ENCODE assay signal across 8 cellular contexts in genomic region chr10:63515002-63515763, GRCh38. TPM values are rescaled to one million over a fixed set of nuclear protein-coding genes. Genes with fewer than 3 reads are reported as not detected.
A peak's percentile ranks its signal among the peaks of the same experiment; 100 is the strongest.
DNase-seq lines count a peak whose midpoint lies in the region; ATAC-seq and TF ChIP-seq lines count a peak whose summit lies in the region.

No MANE protein-coding gene starts in this region.

- H3K36me3 ChIP-seq in RWPE2 (ENCODE audit: low read depth) (peaks cover 10% of the 10 kb centered on the region; the same call in 1 of the 2 replicates), skeletal muscle satellite cell (ENCODE audit: insufficient read depth, low read length) (no peaks in the 10 kb centered on the region)

- no peak for DNase-seq in activated CD4-positive, CD25-positive, alpha-beta regulatory T cell treated with anti-CD3 and anti-CD28 coated beads, Interleukin-2, amount 50 U/mL, for 72 hours
- DNase-seq in RWPE2 (ENCODE audit: low spot score), result no peak
- peak; percentile 34 for DNase-seq in epithelial cell of esophagus (ENCODE audit: low read depth)
- no peak for DNase-seq in NCI-H748 (lab: John Stamatoyannopoulos, UW; ENCODE audit: unreplicated experiment)
- no peak for DNase-seq in Ammon's horn (ENCODE audit: low spot score)

- TF ChIP-seq CTCF in RWPE2 (IDR thresholded peaks at IDR 0.05; ENCODE audit: poor library complexity, severe bottlenecking), result no peak
- TF ChIP-seq CTCF in epithelial cell of esophagus (IDR thresholded peaks at IDR 0.05; ENCODE audit: insufficient read depth, low read depth, low read length, missing control alignments), result no peak

- peak overlapping the region; percentile 56 for H3K4me2 ChIP-seq in skeletal muscle satellite cell (ENCODE audit: low read length)

- peak overlapping the region; percentile 37 for H3K9ac ChIP-seq in skeletal muscle satellite cell (ENCODE audit: low read depth, low read length)

- peak; percentile 32 to 49 for ATAC-seq in activated CD4-positive, CD25-positive, alpha-beta regulatory T cell treated with anti-CD3 and anti-CD28 coated beads, Interleukin-2, amount 50 U/mL, for 24 hours
- ATAC-seq in RWPE2 (ENCODE audit: low read depth) (peak; percentile 73), GM21360 (IDR thresholded peaks at IDR 0.05; ENCODE audit: unreplicated experiment) (no peak)

- H3K27ac ChIP-seq in RWPE2 (ENCODE audit: poor library complexity, severe bottlenecking), result peak overlapping the region; percentile 84

- peaks cover 41% of the 10 kb centered on the region for H3K4me1 ChIP-seq in RWPE2 (ENCODE audit: insufficient read depth, poor library complexity, severe bottlenecking)
- H3K4me1 ChIP-seq in skeletal muscle satellite cell (ENCODE audit: control insufficient read depth, insufficient read depth, low read length), result peaks cover 26% of the 10 kb centered on the region

- H3K27me3 ChIP-seq in RWPE2 (ENCODE audit: insufficient read depth, poor library complexity, severe bottlenecking), result no peaks in the 10 kb centered on the region
- no peaks in the 10 kb centered on the region for H3K27me3 ChIP-seq in skeletal muscle satellite cell (ENCODE audit: control insufficient read depth, insufficient read depth, low read length)

- H3K9me3 ChIP-seq in RWPE2 (ENCODE audit: severe bottlenecking), result no peaks in the 10 kb centered on the region
- no peaks in the 10 kb centered on the region for H3K9me3 ChIP-seq in skeletal muscle satellite cell (replicated peaks; ENCODE audit: low read length)

- no peak overlapping the region for H3K4me3 ChIP-seq in RWPE2 (ENCODE audit: severe bottlenecking)
- no peak overlapping the region for H3K4me3 ChIP-seq in epithelial cell of esophagus (ENCODE audit: low read length)
- H3K4me3 ChIP-seq in skeletal muscle satellite cell (ENCODE audit: low read length), result no peak overlapping the region

RNA-seq across cellular contexts. Expression of gene REEP3, which starts 6.0 kb away (rescaled TPM):
- total RNA-seq in skeletal muscle satellite cell (2012; rRNA removed), result 43.9 and 50.7 TPM in 2 replicates

RNA-seq across cellular contexts. Expression of gene JMJD1C, which starts 49.4 kb away (rescaled TPM):
- 68.2 and 74.9 TPM in 2 replicates for total RNA-seq in skeletal muscle satellite cell (2012; rRNA removed)
